Comparison of ENCODE assay signal across 1 cellular context in genomic region chr3:128881576-128881975, GRCh38.
TF ChIP-seq lines count a peak whose summit lies in the region.

No MANE protein-coding gene starts in this region.

TF ChIP-seq in SK-N-SH, 30 proteins besides CTCF, POLR2A, EP300 and RAD21 (continued from another document):
- no peak for TF ChIP-seq REST (IDR thresholded peaks at IDR 0.05; ENCODE audit: low read depth, low read length)
- no peak for TF ChIP-seq POLR2AphosphoS5 (IDR thresholded peaks at IDR 0.05; ENCODE audit: low read depth, low read length)
- no peak for TF ChIP-seq ELF1 (IDR thresholded peaks at IDR 0.05)
- no peak for TF ChIP-seq SMC3 (IDR thresholded peaks at IDR 0.05; ENCODE audit: low read depth, low read length)
- TF ChIP-seq YY1 (IDR thresholded peaks at IDR 0.05; ENCODE audit: low read depth), result no peak
- no peak for TF ChIP-seq MXI1 (IDR thresholded peaks at IDR 0.05; ENCODE audit: low read depth, low read length)
- TF ChIP-seq GABPA (IDR thresholded peaks at IDR 0.05; ENCODE audit: low read depth), result no peak
- TF ChIP-seq EZH2phosphoT487 (IDR thresholded peaks at IDR 0.05; ENCODE audit: borderline replicate concordance, low read depth), result no peak
- no peak for TF ChIP-seq TEAD4 (IDR thresholded peaks at IDR 0.05; ENCODE audit: borderline replicate concordance, insufficient read depth)
